11 cellular contexts compared by ENCODE assay signal in genomic region chr1:26546375-26546774, GRCh38. TPM values are rescaled to one million over a fixed set of nuclear protein-coding genes. Genes with fewer than 3 reads are reported as not detected.
DNase-seq lines count a peak whose midpoint lies in the region; ATAC-seq and TF ChIP-seq lines count a peak whose summit lies in the region.
"Had no signal": no experiment of that assay in that cellular context is flagged by ENCODE, and none has a peak within 500 bp of the region (broad histone marks: within the 10 kb centered on the region; RNA-seq: fewer than 3 reads in every experiment).

No MANE protein-coding gene starts in this region.

- H3K4me3 ChIP-seq in transverse colon (peak overlapping the region in 3 of 4 donors; percentile 26 to 41 (median 28)), mucosa of descending colon (no peak overlapping the region)
- H3K4me3 ChIP-seq: K562 had no signal

- H3K9me3 ChIP-seq in transverse colon = no peaks in the 10 kb centered on the region
- no peaks in the 10 kb centered on the region for H3K9me3 ChIP-seq in mucosa of descending colon

- H3K36me3 Mint-ChIP-seq in activated naive CD4-positive, alpha-beta T cell treated with anti-CD3 and anti-CD28 coated beads, Interleukin-2, amount 50 U/mL, for 24 hours = peaks cover 9% of the 10 kb centered on the region
- H3K36me3 Mint-ChIP-seq in activated B cell treated with CpG ODN at 0.5 μM for 24 hours (ENCODE audit: low read depth) = peaks cover 35% of the 10 kb centered on the region
- H3K36me3 Mint-ChIP-seq in immature natural killer cell = peaks cover 4 to 19% (median 5%) of the 10 kb centered on the region in 3 donors

- H3K36me3 ChIP-seq in transverse colon (peaks cover 0 to 3% (median 0%) of the 10 kb centered on the region in 4 donors), mucosa of descending colon (ENCODE audit: low read depth) (peaks cover 2% of the 10 kb centered on the region)

- H3K4me1 ChIP-seq in transverse colon (peaks cover 0 to 21% (median 3%) of the 10 kb centered on the region in 4 donors), mucosa of descending colon (ENCODE audit: low read depth) (peaks cover 7% of the 10 kb centered on the region)

- CTCF ChIA-PET in activated B cell treated with CpG ODN at 0.5 μM for 24 hours (lab: Charles Lee) = no interaction called here

- H3K4me1 Mint-ChIP-seq in activated naive CD4-positive, alpha-beta T cell treated with anti-CD3 and anti-CD28 coated beads, Interleukin-2, amount 50 U/mL, for 24 hours = peaks cover 73% of the 10 kb centered on the region
- peaks cover 70% of the 10 kb centered on the region for H3K4me1 Mint-ChIP-seq in activated B cell treated with CpG ODN at 0.5 μM for 24 hours
- peaks cover 74 to 77% of the 10 kb centered on the region in 2 donors for H3K4me1 Mint-ChIP-seq in immature natural killer cell

- no peak for DNase-seq in activated naive CD4-positive, alpha-beta T cell (lab: John Stamatoyannopoulos, UW)
- no peak for DNase-seq in activated B cell treated with CpG ODN at 0.5 μM for 24 hours
- no peak for DNase-seq in immature natural killer cell
- DNase-seq in transverse colon = no peak
- DNase-seq in LoVo (ENCODE audit: low spot score) = no peak
- DNase-seq in mucosa of descending colon = no peak
- DNase-seq: NCI-H510A treated with DMSO at 0.1 percent for 48 hours, small intestine had no signal

- in situ Hi-C loops in transverse colon (cut with MboI; ENCODE audit: low pct_ligation_motif_present in 1 of 4, low pct_unique_long_range_greater_than_20kb in 1 of 4, low sequenced_read_pairs in 3 of 4) = no loop called here

- ATAC-seq in activated B cell treated with CpG ODN at 0.5 μM for 24 hours (ENCODE audit: low read depth) (no peak), mucosa of descending colon (no peak), HG02588 (IDR thresholded peaks at IDR 0.05; ENCODE audit: unreplicated experiment) (no peak)
- ATAC-seq: K562 had no signal

- H3K4me3 Mint-ChIP-seq in activated naive CD4-positive, alpha-beta T cell treated with anti-CD3 and anti-CD28 coated beads, Interleukin-2, amount 50 U/mL, for 24 hours = peak overlapping the region; percentile 85
- peak overlapping the region; percentile 87 for H3K4me3 Mint-ChIP-seq in activated B cell treated with CpG ODN at 0.5 μM for 24 hours
- H3K4me3 Mint-ChIP-seq in immature natural killer cell = peak overlapping the region; percentile 87 to 93 (median 89)

- peak overlapping the region; percentile 46 to 62 (median 51) for H3K27ac ChIP-seq in transverse colon

- H3K27ac Mint-ChIP-seq in activated naive CD4-positive, alpha-beta T cell treated with anti-CD3 and anti-CD28 coated beads, Interleukin-2, amount 50 U/mL, for 24 hours = peak overlapping the region; percentile 71
- H3K27ac Mint-ChIP-seq in activated B cell treated with CpG ODN at 0.5 μM for 24 hours = peak overlapping the region; percentile 99
- H3K27ac Mint-ChIP-seq in immature natural killer cell = peak overlapping the region; percentile 96 to 100 (median 99)

- TF ChIP-seq CTCF in activated B cell treated with CpG ODN at 0.5 μM for 24 hours (IDR thresholded peaks at IDR 0.05) (no peak), transverse colon (IDR thresholded peaks at IDR 0.05) (no peak), mucosa of descending colon (IDR thresholded peaks at IDR 0.05) (no peak)

- H3K27me3 ChIP-seq in transverse colon = no peaks in the 10 kb centered on the region

- TF ChIP-seq POLR2A in transverse colon (IDR thresholded peaks at IDR 0.05) = no peak

- H3K27me3 Mint-ChIP-seq in activated naive CD4-positive, alpha-beta T cell treated with anti-CD3 and anti-CD28 coated beads, Interleukin-2, amount 50 U/mL, for 24 hours = no peaks in the 10 kb centered on the region
- no peaks in the 10 kb centered on the region for H3K27me3 Mint-ChIP-seq in activated B cell treated with CpG ODN at 0.5 μM for 24 hours
- H3K27me3 Mint-ChIP-seq in immature natural killer cell (ENCODE audit: low read depth in 3 of 3) = peaks cover 12 to 22% (median 16%) of the 10 kb centered on the region in 3 donors

- intact Hi-C loops in activated B cell treated with CpG ODN at 0.5 μM for 24 hours (cut with micrococcal nuclease) (no loop called here), transverse colon (cut with DNase I; ENCODE audit: low total_unique reads) (no loop called here), mucosa of descending colon (cut with DNase I, micrococcal nuclease) (no loop called here)

- TF ChIP-seq EP300 in transverse colon (IDR thresholded peaks at IDR 0.05; ENCODE audit: low read depth) = no peak

- POLR2A ChIA-PET in activated B cell treated with CpG ODN at 0.5 μM for 24 hours (lab: Charles Lee) = interaction anchor here (4.6 kb wide), 1 partner anchor 46 kb away, joined by 44 read pairs; no protein-coding TSS in a partner anchor

- WGBS in transverse colon (ENCODE audit: low coverage in 1 of 2), 2 donors = 76% methylated on average over 5 of the region's 8 CpGs; no CpG with 5 or more reads in 1 of the 2 donors

- H3K9me3 Mint-ChIP-seq in activated naive CD4-positive, alpha-beta T cell treated with anti-CD3 and anti-CD28 coated beads, Interleukin-2, amount 50 U/mL, for 24 hours = no peaks in the 10 kb centered on the region
- H3K9me3 Mint-ChIP-seq in activated B cell treated with CpG ODN at 0.5 μM for 24 hours (no peaks in the 10 kb centered on the region), immature natural killer cell (no peaks in the 10 kb centered on the region)

RNA-seq across cellular contexts. Expression of gene RPS6KA1, which starts 16.8 kb away (rescaled TPM):
- 139 and 150 TPM in 2 replicates for total RNA-seq in activated B cell treated with CpG ODN at 0.5 μM for 24 hours
- 100 to 1,000 TPM; 292 to 371 (median 349) TPM for polyA plus RNA-seq in immature natural killer cell
- total RNA-seq in transverse colon = 100 to 1,000 TPM; 153 to 202 (median 174) TPM
- 100 to 1,000 TPM in 2 of 3 donors, 10 to 100 TPM in 1; 81.4 to 183 (median 146) TPM for total RNA-seq in mucosa of descending colon
